2 cellular contexts compared by ENCODE assay signal in the genomic region with DNA sequence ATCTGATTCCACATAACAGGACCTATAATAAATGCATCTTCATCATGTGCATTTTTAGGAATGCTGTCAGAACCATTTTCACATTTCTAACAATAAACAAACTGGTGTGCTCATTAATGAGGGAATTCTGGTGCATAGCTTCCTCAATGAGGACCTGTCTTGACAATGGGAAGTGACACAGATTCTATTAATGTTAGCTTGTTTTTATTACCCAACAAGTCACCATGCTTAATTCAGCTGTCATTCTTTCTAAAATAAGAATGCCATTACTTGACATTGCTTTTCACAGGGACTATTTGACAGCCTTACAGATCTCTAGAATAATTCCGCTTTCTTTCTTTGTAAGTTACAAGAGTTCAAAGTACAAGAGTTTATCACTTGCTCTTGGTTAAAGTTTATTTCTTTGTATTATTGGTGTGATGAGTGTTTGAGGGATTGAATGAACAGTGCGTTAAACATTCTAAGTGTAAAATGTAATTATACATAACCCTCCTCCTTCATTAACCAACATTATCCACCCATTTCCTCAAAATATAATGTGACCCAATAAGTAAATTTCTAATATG.
A peak's percentile ranks its signal among the peaks of the same experiment; 100 is the strongest.
TF ChIP-seq lines count a peak whose summit lies in the region.

No MANE protein-coding gene starts in this region.

TF ChIP-seq in IMR-90, 13 proteins besides CTCF, POLR2A, EP300 and RAD21:
- no peak for TF ChIP-seq FOS (IDR thresholded peaks at IDR 0.05; ENCODE audit: low read depth, low read length)
- no peak for TF ChIP-seq USF2 (IDR thresholded peaks at IDR 0.05; ENCODE audit: low read depth, low read length)
- TF ChIP-seq ELK1 (IDR thresholded peaks at IDR 0.05; ENCODE audit: borderline replicate concordance, low read depth, low read length), result no peak
- no peak for TF ChIP-seq NFE2L2 (IDR thresholded peaks at IDR 0.05; ENCODE audit: low read depth, low read length)
- no peak for TF ChIP-seq RFX5 (IDR thresholded peaks at IDR 0.05; ENCODE audit: low read depth, low read length)
- no peak for TF ChIP-seq SMC3 (IDR thresholded peaks at IDR 0.05; ENCODE audit: low read depth, low read length)
- TF ChIP-seq CEBPB (IDR thresholded peaks at IDR 0.05; ENCODE audit: low read depth, low read length), result no peak
- TF ChIP-seq BHLHE40 (IDR thresholded peaks at IDR 0.05; ENCODE audit: low read depth, low read length), result no peak
- no peak for TF ChIP-seq CHD1 (IDR thresholded peaks at IDR 0.05; ENCODE audit: low read depth, low read length)
- no peak for TF ChIP-seq MAZ (IDR thresholded peaks at IDR 0.05; ENCODE audit: borderline replicate concordance, low read depth, low read length)
- no peak for TF ChIP-seq MAFK (IDR thresholded peaks at IDR 0.05; ENCODE audit: low read depth, low read length)

TF ChIP-seq in HepG2, 621 proteins besides CTCF, POLR2A, EP300 and RAD21:
- TF ChIP-seq LCORL (IDR thresholded peaks at IDR 0.05) (no peak), LCORL (CRISPR knock-in tag; IDR thresholded peaks at IDR 0.05) (no peak), ELF1 (CRISPR knock-in tag; IDR thresholded peaks at IDR 0.05) (no peak), CAMTA2 (CRISPR knock-in tag; IDR thresholded peaks at IDR 0.05; ENCODE audit: borderline replicate concordance) (no peak), DNMT3B (CRISPR knock-in tag; conservative IDR thresholded peaks at IDR 0.05) (no peak), ZEB1 (IDR thresholded peaks at IDR 0.05; ENCODE audit: insufficient replicate concordance, low read depth) (no peak), TOE1 (CRISPR knock-in tag; IDR thresholded peaks at IDR 0.05) (no peak), HNF4A (CRISPR knock-in tag; IDR thresholded peaks at IDR 0.05) (peak; percentile 20; the same call in 1 of the 2 replicates), ZNF878 (CRISPR knock-in tag; IDR thresholded peaks at IDR 0.05) (no peak), SNAPC2 (CRISPR knock-in tag; IDR thresholded peaks at IDR 0.05) (0 out of 2 replicates have a peak, but pooled peaks have one; percentile 42)
